ENCODE assay signal across 12 cellular contexts in the genomic region with DNA sequence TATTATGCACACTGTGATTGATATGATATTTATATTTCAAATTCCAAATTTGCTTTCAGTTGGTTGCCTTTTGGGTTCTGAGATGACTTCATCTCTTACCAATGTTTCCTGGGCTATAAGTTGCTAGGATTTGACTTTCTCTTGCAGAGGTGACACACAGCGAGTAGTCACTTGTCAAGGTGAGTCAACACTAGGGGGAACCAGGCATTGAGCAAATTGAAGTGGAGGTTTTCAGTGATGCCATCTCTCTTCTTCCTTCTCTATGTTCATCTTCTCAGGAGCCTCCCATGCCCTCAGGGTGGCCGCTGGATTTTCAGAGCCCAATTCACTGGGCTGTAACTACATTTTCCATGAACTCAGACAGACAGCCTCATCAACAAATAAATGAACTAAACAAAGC. TPM values are rescaled to one million over a fixed set of nuclear protein-coding genes. Genes with fewer than 3 reads are reported as not detected.
A peak's percentile ranks its signal among the peaks of the same experiment; 100 is the strongest.
DNase-seq lines count a peak whose midpoint lies in the region; TF ChIP-seq lines count a peak whose summit lies in the region.
"Had no signal": no experiment of that assay in that cellular context is flagged by ENCODE, and none has a peak within 500 bp of the region (broad histone marks: within the 10 kb centered on the region; RNA-seq: fewer than 3 reads in every experiment).

No MANE protein-coding gene starts in this region.

- H3K27me3 Mint-ChIP-seq in osteocyte (ENCODE audit: unreplicated experiment) (peaks cover 20% of the 10 kb centered on the region), immature natural killer cell (ENCODE audit: low read depth in 3 of 3) (peaks cover 2 to 6% (median 4%) of the 10 kb centered on the region in 3 donors)

- TF ChIP-seq POLR2A in vagina (IDR thresholded peaks at IDR 0.05) = no peak

- CTCF ChIA-PET in RWPE1 (lab: Yijun Ruan, JAX) = interaction anchor here (0.7 to 1.0 kb wide), 2 partner anchors 36 to 110 kb away, joined by 3 to 5 read pairs; no protein-coding TSS in a partner anchor

- peaks cover 8% of the 10 kb centered on the region for H3K4me1 ChIP-seq in vagina

- DNase-seq in RWPE1 (ENCODE audit: low spot score) = peak; percentile 75
- peak; percentile 77 for DNase-seq in epithelial cell of prostate (ENCODE audit: low read depth, low spot score)
- DNase-seq in GDM1 (lab: John Stamatoyannopoulos, UW) = no peak
- no peak for DNase-seq in osteocyte (ENCODE audit: extremely low spot score, unreplicated experiment)
- no peak for DNase-seq in vagina (ENCODE audit: extremely low spot score in 2 of 2)
- no peak for DNase-seq in immature natural killer cell
- DNase-seq: mesenchymal stem cell, NCI-H187, T-cell had no signal

- H3K36me3 ChIP-seq in vagina = no peaks in the 10 kb centered on the region

- TF ChIP-seq CTCF in C4-2B (conservative IDR thresholded peaks at IDR 0.05) (0 out of 2 replicates have a peak, but pooled peaks have one; percentile 5), GM12875 (IDR thresholded peaks at IDR 0.05; ENCODE audit: borderline replicate concordance, insufficient read depth, low read depth, low read length) (peak; percentile 24; the same call in 1 of the 2 replicates), RWPE1 (conservative IDR thresholded peaks at IDR 0.05; ENCODE audit: low read depth) (0 out of 2 replicates have a peak, but pooled peaks have one; percentile 10), osteocyte (IDR thresholded peaks at IDR 0.05) (no peak), vagina (IDR thresholded peaks at IDR 0.05) (no peak)

- intact Hi-C loops in vagina (cut with DNase I) = no loop called here

- POLR2A ChIA-PET in RWPE1 (lab: Yijun Ruan, JAX; ENCODE audit: low non-redundant PET) = no interaction called here

- H3K27ac ChIP-seq in C4-2B (no peak overlapping the region), RWPE1 (no peak overlapping the region), epithelial cell of prostate (peak overlapping the region; percentile 47), vagina (no peak overlapping the region)

- H3K36me3 Mint-ChIP-seq in osteocyte (ENCODE audit: unreplicated experiment) (no peaks in the 10 kb centered on the region), immature natural killer cell (peaks cover 0 to 3% (median 0%) of the 10 kb centered on the region in 3 donors)
- H3K36me3 Mint-ChIP-seq: T-cell had no signal

- H3K9me3 Mint-ChIP-seq in osteocyte (ENCODE audit: unreplicated experiment) = no peaks in the 10 kb centered on the region
- no peaks in the 10 kb centered on the region for H3K9me3 Mint-ChIP-seq in immature natural killer cell
- H3K9me3 Mint-ChIP-seq: T-cell had no signal

- H3K4me3 ChIP-seq in GM12875 (ENCODE audit: low read depth, low read length) (no peak overlapping the region), vagina (no peak overlapping the region)

- H3K4me3 Mint-ChIP-seq in osteocyte (ENCODE audit: unreplicated experiment) (no peak overlapping the region), immature natural killer cell (no peak overlapping the region)
- H3K4me3 Mint-ChIP-seq: T-cell had no signal

- H3K4me1 Mint-ChIP-seq in osteocyte (ENCODE audit: unreplicated experiment) (peaks cover 24% of the 10 kb centered on the region), immature natural killer cell (peaks cover 27% of the 10 kb centered on the region in 2 donors)

- no peaks in the 10 kb centered on the region for H3K27me3 ChIP-seq in vagina

- H3K9me3 ChIP-seq in vagina = no peaks in the 10 kb centered on the region

- H3K27ac Mint-ChIP-seq in osteocyte (ENCODE audit: unreplicated experiment) = no peak overlapping the region
- no peak overlapping the region for H3K27ac Mint-ChIP-seq in immature natural killer cell
- H3K27ac Mint-ChIP-seq: T-cell had no signal

RNA-seq across cellular contexts. Expression of gene CPD, which starts 6.0 kb away (rescaled TPM):
- total RNA-seq in osteocyte = 70.1 and 72.4 TPM in 2 replicates
- 56.5 TPM for total RNA-seq in vagina
- 10 to 100 TPM; 22.0 to 37.4 (median 24.8) TPM for polyA plus RNA-seq in immature natural killer cell

RNA-seq across cellular contexts. Expression of gene TMIGD1, which starts 38.9 kb away (rescaled TPM):
- total RNA-seq in osteocyte (not detected in 2 replicates), vagina (not detected)
- polyA plus RNA-seq in immature natural killer cell = not detected
- total RNA-seq: skeletal muscle tissue, T-cell had no signal

Comparison
In these comparisons a context has a peak if more than half of its experiments do, and no peak if none do; other contexts are left out.
1. CTCF ChIP-seq: peak in C4-2B (single experiment), GM12875 (single experiment) and RWPE1 (single experiment); none in osteocyte (single experiment) and vagina (0 of 3).
2. DNase-seq: peak in RWPE1 (single experiment) and epithelial cell of prostate (single experiment); none in GDM1 (single experiment), osteocyte (single experiment), vagina (0 of 2) and immature natural killer cell (0 of 3).